Comparison of ENCODE assay signal across 8 cellular contexts in the genomic region with DNA sequence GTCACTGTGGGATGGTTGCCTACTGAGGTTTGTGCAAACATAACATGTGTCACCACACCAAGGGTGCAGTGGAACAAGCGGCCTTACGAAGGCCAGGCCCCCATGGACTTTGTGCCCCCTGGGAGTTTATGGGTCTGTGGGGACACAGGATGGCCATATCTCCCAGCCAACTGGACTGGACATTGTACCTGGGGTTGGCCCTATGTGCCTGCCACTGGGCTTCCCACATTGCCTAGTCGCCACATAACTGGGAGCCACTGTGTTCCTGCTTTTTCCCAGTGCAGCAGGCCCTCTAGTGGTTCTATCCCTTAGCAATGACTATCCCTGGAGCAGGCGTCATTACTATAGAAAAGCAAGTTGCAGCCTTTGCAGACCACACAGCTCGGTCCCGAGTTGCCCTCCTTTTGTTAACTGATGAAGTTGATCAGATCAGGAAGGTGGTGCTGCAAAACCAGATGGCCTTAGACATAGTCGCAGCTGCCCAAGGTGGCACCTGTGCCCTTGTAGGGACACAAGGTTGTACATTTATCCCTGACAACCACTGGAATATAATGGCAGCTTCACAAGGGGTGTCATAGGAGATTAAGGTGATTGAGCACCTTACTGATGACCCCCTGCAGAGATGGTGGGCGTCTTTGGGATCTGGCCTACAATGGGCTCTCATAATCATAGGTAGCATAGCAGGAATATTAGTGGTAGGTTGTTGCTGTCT. TPM values are rescaled to one million over a fixed set of nuclear protein-coding genes. Genes with fewer than 3 reads are reported as not detected.
A peak's percentile ranks its signal among the peaks of the same experiment; 100 is the strongest.
DNase-seq lines count a peak whose midpoint lies in the region; ATAC-seq and TF ChIP-seq lines count a peak whose summit lies in the region.

No MANE protein-coding gene starts in this region.

- no peaks in the 10 kb centered on the region for H3K9me3 ChIP-seq in HEK293 (ENCODE audit: control insufficient read depth, insufficient read depth, low read depth, low read length)
- no peaks in the 10 kb centered on the region for H3K9me3 ChIP-seq in adipocyte (ENCODE audit: control insufficient read depth, low read length)

- H3K36me3 ChIP-seq in BJ (ENCODE audit: control insufficient read depth, insufficient read depth, low read length) (no peaks in the 10 kb centered on the region), HEK293 (ENCODE audit: control insufficient read depth in 2 of 2, insufficient read depth in 1 of 2, low read length in 2 of 2) (no peaks in the 10 kb centered on the region), adipocyte (ENCODE audit: control insufficient read depth, insufficient read depth, low read length, severe bottlenecking) (no peaks in the 10 kb centered on the region)

- CTCF ChIA-PET in BJ (lab: Yijun Ruan, JAX) = interaction anchor here (1.4 to 2.6 kb wide), 3 partner anchors 78 to 273 kb away, joined by 3 to 14 read pairs (median 8); partner anchors contain the start of genes CCNB1IP1 and RNASE4
- CTCF ChIA-PET in HEK293 (lab: Yijun Ruan, JAX) = interaction anchor here (0.6 to 2.8 kb wide), 11 partner anchors 50 to 279 kb away, joined by 3 to 18 read pairs (median 4); partner anchors contain the start of genes APEX1 and OSGEP

- TF ChIP-seq CTCF in BJ (IDR thresholded peaks at IDR 0.05; ENCODE audit: insufficient read depth, low read depth, low read length) (peak; percentile 53), HEK293 (tag by site-specific recombination; IDR thresholded peaks at IDR 0.05) (peak; percentile 39; the same call in 1 of the 2 replicates)

- no peak overlapping the region for H3K9ac ChIP-seq in adipocyte (ENCODE audit: low read length)

- H3K27ac ChIP-seq in HEK293 (ENCODE audit: extremely low read depth, low read depth, low read length) = no peak overlapping the region

- ATAC-seq in GM21381 (IDR thresholded peaks at IDR 0.05; ENCODE audit: unreplicated experiment) (no peak), HG02973 (IDR thresholded peaks at IDR 0.05; ENCODE audit: unreplicated experiment) (no peak)

- POLR2A ChIA-PET in BJ (lab: Charles Lee) (interaction anchor here (0.5 kb wide), 2 partner anchors 196 to 213 kb away, joined by 6 to 19 read pairs; no protein-coding TSS in a partner anchor), HEK293 (lab: Yijun Ruan, JAX) (interaction anchor here (1.5 kb wide), 1 partner anchor 263 kb away, joined by 4 read pairs; the partner anchor contains the start of gene PARP2)

- no peak overlapping the region for H3K4me3 ChIP-seq in BJ (ENCODE audit: low read depth, low read length)
- H3K4me3 ChIP-seq in HEK293 (ENCODE audit: low read depth, low read length) = no peak overlapping the region
- H3K4me3 ChIP-seq in adipocyte (ENCODE audit: low read length) = no peak overlapping the region

- DNase-seq in BJ (ENCODE audit: low read depth) (no peak), adipocyte (ENCODE audit: low read depth) (peak; percentile 39), left kidney (ENCODE audit: low read depth, low spot score) (peak; percentile 59), NCI-H2171 (lab: John Stamatoyannopoulos, UW) (no peak)
- no peak for DNase-seq in activated naive CD4-positive, alpha-beta T cell treated with Interleukin-2 at 50 U/mL for 16 hours

- H3K4me1 ChIP-seq in HEK293 (ENCODE audit: control insufficient read depth, insufficient read depth, low read length) = peaks cover 4% of the 10 kb centered on the region; the same call in 1 of the 2 replicates
- peaks cover 3% of the 10 kb centered on the region for H3K4me1 ChIP-seq in adipocyte (ENCODE audit: control insufficient read depth, insufficient read depth, low read length)

- H3K27me3 ChIP-seq in BJ (ENCODE audit: control insufficient read depth, insufficient read depth, low read length) = no peaks in the 10 kb centered on the region
- H3K27me3 ChIP-seq in adipocyte (replicated peaks; ENCODE audit: control insufficient read depth, insufficient read depth, low read length) = peaks cover 6% of the 10 kb centered on the region

TF ChIP-seq in HEK293, 187 proteins besides CTCF, POLR2A, EP300 and RAD21:
- TF ChIP-seq ZSCAN16 (tag by site-specific recombination; IDR thresholded peaks at IDR 0.05) (no peak), ZBTB7A (tag by site-specific recombination; IDR thresholded peaks at IDR 0.05; ENCODE audit: low read depth) (no peak), ZNF610 (tag by site-specific recombination; IDR thresholded peaks at IDR 0.05; ENCODE audit: borderline replicate concordance) (no peak), IKZF3 (tag by site-specific recombination; IDR thresholded peaks at IDR 0.05) (peak; percentile 53; the same call in 1 of the 2 replicates), ZNF16 (tag by site-specific recombination; IDR thresholded peaks at IDR 0.05; ENCODE audit: low read depth) (no peak), WT1 (tag by site-specific recombination; IDR thresholded peaks at IDR 0.05) (no peak), GLIS1 (tag by site-specific recombination; IDR thresholded peaks at IDR 0.05) (no peak), ZNF274 (IDR thresholded peaks at IDR 0.05; ENCODE audit: low read length) (no peak), ZNF274 (tag by site-specific recombination; IDR thresholded peaks at IDR 0.05; ENCODE audit: borderline replicate concordance) (no peak), HOXA7 (CRISPR knock-in tag; IDR thresholded peaks at IDR 0.05; ENCODE audit: borderline replicate concordance) (no peak), ZNF654 (tag by site-specific recombination; IDR thresholded peaks at IDR 0.05; ENCODE audit: low read depth) (peak; percentile 71), SCRT2 (tag by site-specific recombination; IDR thresholded peaks at IDR 0.05) (no peak), ATF2 (tag by site-specific recombination; IDR thresholded peaks at IDR 0.05; ENCODE audit: low read depth) (no peak), ZBTB1 (tag by site-specific recombination; IDR thresholded peaks at IDR 0.05) (no peak), ZSCAN23 (tag by site-specific recombination; IDR thresholded peaks at IDR 0.05) (no peak), KLF8 (tag by site-specific recombination; IDR thresholded peaks at IDR 0.05) (0 out of 2 replicates have a peak, but pooled peaks have one; percentile 24), ZBTB48 (tag by site-specific recombination; IDR thresholded peaks at IDR 0.05) (peak; percentile 68), ZNF600 (tag by site-specific recombination; IDR thresholded peaks at IDR 0.05) (no peak), ZBTB8A (tag by site-specific recombination; IDR thresholded peaks at IDR 0.05) (peak; percentile 30; the same call in 1 of the 2 replicates), SP3 (tag by site-specific recombination; IDR thresholded peaks at IDR 0.05) (no peak), GLI4 (tag by site-specific recombination; IDR thresholded peaks at IDR 0.05) (no peak), GLIS2 (tag by site-specific recombination; IDR thresholded peaks at IDR 0.05) (no peak)
- TF ChIP-seq, protein P1, sequence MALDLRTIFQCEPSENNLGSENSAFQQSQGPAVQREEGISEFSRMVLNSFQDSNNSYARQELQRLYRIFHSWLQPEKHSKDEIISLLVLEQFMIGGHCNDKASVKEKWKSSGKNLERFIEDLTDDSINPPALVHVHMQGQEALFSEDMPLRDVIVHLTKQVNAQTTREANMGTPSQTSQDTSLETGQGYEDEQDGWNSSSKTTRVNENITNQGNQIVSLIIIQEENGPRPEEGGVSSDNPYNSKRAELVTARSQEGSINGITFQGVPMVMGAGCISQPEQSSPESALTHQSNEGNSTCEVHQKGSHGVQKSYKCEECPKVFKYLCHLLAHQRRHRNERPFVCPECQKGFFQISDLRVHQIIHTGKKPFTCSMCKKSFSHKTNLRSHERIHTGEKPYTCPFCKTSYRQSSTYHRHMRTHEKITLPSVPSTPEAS (tag by site-specific recombination; IDR thresholded peaks at IDR 0.05) = no peak
- TF ChIP-seq, protein P2, sequence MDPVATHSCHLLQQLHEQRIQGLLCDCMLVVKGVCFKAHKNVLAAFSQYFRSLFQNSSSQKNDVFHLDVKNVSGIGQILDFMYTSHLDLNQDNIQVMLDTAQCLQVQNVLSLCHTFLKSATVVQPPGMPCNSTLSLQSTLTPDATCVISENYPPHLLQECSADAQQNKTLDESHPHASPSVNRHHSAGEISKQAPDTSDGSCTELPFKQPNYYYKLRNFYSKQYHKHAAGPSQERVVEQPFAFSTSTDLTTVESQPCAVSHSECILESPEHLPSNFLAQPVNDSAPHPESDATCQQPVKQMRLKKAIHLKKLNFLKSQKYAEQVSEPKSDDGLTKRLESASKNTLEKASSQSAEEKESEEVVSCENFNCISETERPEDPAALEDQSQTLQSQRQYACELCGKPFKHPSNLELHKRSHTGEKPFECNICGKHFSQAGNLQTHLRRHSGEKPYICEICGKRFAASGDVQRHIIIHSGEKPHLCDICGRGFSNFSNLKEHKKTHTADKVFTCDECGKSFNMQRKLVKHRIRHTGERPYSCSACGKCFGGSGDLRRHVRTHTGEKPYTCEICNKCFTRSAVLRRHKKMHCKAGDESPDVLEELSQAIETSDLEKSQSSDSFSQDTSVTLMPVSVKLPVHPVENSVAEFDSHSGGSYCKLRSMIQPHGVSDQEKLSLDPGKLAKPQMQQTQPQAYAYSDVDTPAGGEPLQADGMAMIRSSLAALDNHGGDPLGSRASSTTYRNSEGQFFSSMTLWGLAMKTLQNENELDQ (tag by site-specific recombination; IDR thresholded peaks at IDR 0.05; ENCODE audit: low read depth) = no peak

RNA-seq across cellular contexts. Expression of gene RNASE12, which starts 15.2 kb away (rescaled TPM):
- not detected in 2 replicates for polyA plus RNA-seq in BJ (2011; rRNA removed)
- not detected in 2 replicates for polyA minus RNA-seq in BJ (2011; rRNA and poly(A)+ RNA removed)

RNA-seq across cellular contexts. Expression of gene RNASE11, which starts 18.5 kb away (rescaled TPM):
- not detected in 2 replicates for polyA plus RNA-seq in BJ (2011; rRNA removed)
- not detected in 2 replicates for polyA minus RNA-seq in BJ (2011; rRNA and poly(A)+ RNA removed)

RNA-seq across cellular contexts. Expression of gene OR6S1, which starts 35.1 kb away (rescaled TPM):
- polyA plus RNA-seq in BJ (2011; rRNA removed) = not detected in 2 replicates
- not detected in 2 replicates for polyA minus RNA-seq in BJ (2011; rRNA and poly(A)+ RNA removed)

RNA-seq across cellular contexts. Expression of gene RNASE9, which starts 45.5 kb away (rescaled TPM):
- not detected in 2 replicates for polyA plus RNA-seq in BJ (2011; rRNA removed)
- polyA minus RNA-seq in BJ (2011; rRNA and poly(A)+ RNA removed) = 0.05 TPM in 1 of 2 replicates, not detected in the other

Comparison
In these comparisons a context has a peak if more than half of its experiments do, and no peak if none do; other contexts are left out.
1. DNase-seq: peak in adipocyte (single experiment) and left kidney (single experiment); none in BJ (single experiment), NCI-H2171 (single experiment) and activated naive CD4-positive, alpha-beta T cell treated with Interleukin-2 at 50 U/mL for 16 hours (single experiment).